9 cellular contexts compared by ENCODE assay signal in the genomic region with DNA sequence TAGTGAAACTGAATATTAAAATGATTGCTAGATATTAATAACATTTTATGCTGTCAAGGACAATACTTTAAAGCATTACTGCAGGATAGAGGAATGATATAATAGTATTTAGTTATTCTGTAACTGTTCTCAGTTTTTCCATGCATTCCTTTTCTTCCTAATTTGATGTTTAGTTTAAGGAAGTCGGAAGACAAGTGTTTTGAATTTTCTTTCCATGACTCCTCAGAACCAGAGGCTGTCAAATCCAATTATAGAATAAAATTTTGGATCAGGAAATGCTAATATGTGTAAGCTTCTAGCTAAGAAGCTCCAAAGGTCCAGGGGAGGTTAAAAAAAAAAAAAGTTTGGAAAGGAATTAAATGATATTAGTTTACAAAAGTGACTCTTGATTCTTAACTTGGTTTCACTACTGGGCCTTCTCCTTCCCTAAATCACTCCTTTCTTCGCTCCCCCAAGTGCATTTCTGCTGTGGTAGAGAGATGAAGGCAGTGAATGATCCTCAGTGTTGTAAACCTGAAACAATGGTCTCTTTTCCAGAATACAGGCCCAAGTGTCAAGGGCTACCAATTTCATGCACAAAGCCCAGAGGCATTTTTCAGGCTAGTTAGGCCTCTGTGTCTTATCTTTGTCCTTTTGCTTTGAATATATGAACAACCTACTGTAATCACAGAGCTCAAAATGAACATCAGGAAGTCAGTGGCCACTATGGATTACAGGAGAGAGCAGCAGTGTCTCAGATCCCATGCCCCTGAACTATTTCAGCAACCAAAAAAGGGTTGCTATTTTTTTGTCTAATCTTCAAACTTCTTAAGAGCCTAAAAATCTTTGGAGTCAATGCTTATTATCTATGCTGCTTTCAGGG. TPM values are rescaled to one million over a fixed set of nuclear protein-coding genes. Genes with fewer than 3 reads are reported as not detected.
DNase-seq lines count a peak whose midpoint lies in the region; ATAC-seq and TF ChIP-seq lines count a peak whose summit lies in the region.
"Had no signal": no experiment of that assay in that cellular context is flagged by ENCODE, and none has a peak within 500 bp of the region (broad histone marks: within the 10 kb centered on the region; RNA-seq: fewer than 3 reads in every experiment).

No MANE protein-coding gene starts in this region.

- DNase-seq in EH (ENCODE audit: low read depth) (peak; percentile 83), T-helper 17 cell (no peak), fibroblast of lung (ENCODE audit: low read depth in 2 of 2) (peak in 1 of 2 donors; percentile 56), gastrocnemius medialis (no peak), SW480 (ENCODE audit: low spot score) (no peak)
- DNase-seq: activated naive CD8-positive, alpha-beta T cell treated with anti-CD3 and anti-CD28 coated beads, Interleukin-2, amount 10 ng/mL, durations not matched to agents 7 days and 5 days had no signal

- no peak overlapping the region for H3K9ac ChIP-seq in fibroblast of lung (ENCODE audit: insufficient read depth, low read length)

- intact Hi-C loops in gastrocnemius medialis (cut with DNase I; ENCODE audit: low total_unique reads), result no loop called here

- peak overlapping the region; percentile 86 for H3K27ac Mint-ChIP-seq in T-helper 17 cell
- H3K27ac Mint-ChIP-seq: activated naive CD8-positive, alpha-beta T cell treated with anti-CD3 and anti-CD28 coated beads, Interleukin-2, amount 10 ng/mL, durations not matched to agents 7 days and 5 days had no signal

- H3K9me3 ChIP-seq in T-helper 17 cell (ENCODE audit: control insufficient read depth, low read length, poor library complexity, severe bottlenecking), result no peaks in the 10 kb centered on the region
- no peaks in the 10 kb centered on the region for H3K9me3 ChIP-seq in fibroblast of lung (ENCODE audit: control insufficient read depth, insufficient read depth, low read depth, low read length)
- no peaks in the 10 kb centered on the region for H3K9me3 ChIP-seq in gastrocnemius medialis

- H3K4me2 ChIP-seq in fibroblast of lung (ENCODE audit: extremely low read depth, insufficient read depth, low read length), result peak overlapping the region; percentile 44

- H3K79me2 ChIP-seq in fibroblast of lung (ENCODE audit: control insufficient read depth, insufficient read depth, low read length), result peaks cover 87% of the 10 kb centered on the region

- no peak overlapping the region for H2AFZ ChIP-seq in fibroblast of lung (ENCODE audit: low read length)

- TF ChIP-seq CTCF in fibroblast of lung (conservative IDR thresholded peaks at IDR 0.05 in 1 of 2, IDR thresholded peaks at IDR 0.05 in 1 of 2; ENCODE audit: low read depth in 1 of 2, low read length in 2 of 2) (no peak), gastrocnemius medialis (IDR thresholded peaks at IDR 0.05 in 4 of 5, conservative IDR thresholded peaks at IDR 0.05 in 1 of 5) (no peak)

- H3K27me3 ChIP-seq in fibroblast of lung (ENCODE audit: control insufficient read depth, insufficient read depth, low read length) (no peaks in the 10 kb centered on the region), gastrocnemius medialis (no peaks in the 10 kb centered on the region)

- no peak overlapping the region for H3K4me3 ChIP-seq in fibroblast of lung (replicated peaks in 1 of 4; ENCODE audit: control extremely low read depth in 1 of 4, insufficient read depth in 1 of 4, low read depth in 3 of 4, low read length in 4 of 4)
- H3K4me3 ChIP-seq in gastrocnemius medialis, result no peak overlapping the region

- no peak overlapping the region for H3K4me3 Mint-ChIP-seq in T-helper 17 cell
- H3K4me3 Mint-ChIP-seq: activated naive CD8-positive, alpha-beta T cell treated with anti-CD3 and anti-CD28 coated beads, Interleukin-2, amount 10 ng/mL, durations not matched to agents 7 days and 5 days had no signal

- H3K4me1 ChIP-seq in fibroblast of lung (ENCODE audit: control insufficient read depth, extremely low read depth, insufficient read depth, low read length) (peaks cover 20% of the 10 kb centered on the region), gastrocnemius medialis (peaks cover 41 to 43% of the 10 kb centered on the region in 2 donors)

- no peaks in the 10 kb centered on the region for H3K36me3 Mint-ChIP-seq in T-helper 17 cell (ENCODE audit: low read depth)

- in situ Hi-C loops in gastrocnemius medialis (cut with MboI; ENCODE audit: low sequenced_read_pairs in 4 of 4), result no loop called here

- no peaks in the 10 kb centered on the region for H4K20me1 ChIP-seq in fibroblast of lung (ENCODE audit: control insufficient read depth, extremely low read depth, insufficient read depth, low read length)

- no peaks in the 10 kb centered on the region for H3K27me3 Mint-ChIP-seq in T-helper 17 cell
- H3K27me3 Mint-ChIP-seq: activated naive CD8-positive, alpha-beta T cell treated with anti-CD3 and anti-CD28 coated beads, Interleukin-2, amount 10 ng/mL, durations not matched to agents 7 days and 5 days had no signal

- ATAC-seq in T-helper 17 cell (no peak), gastrocnemius medialis (no peak), GM21786 (IDR thresholded peaks at IDR 0.05; ENCODE audit: unreplicated experiment) (no peak), HG03469 (IDR thresholded peaks at IDR 0.05; ENCODE audit: unreplicated experiment) (no peak), HG03039 (IDR thresholded peaks at IDR 0.05; ENCODE audit: unreplicated experiment) (no peak)

- H3K36me3 ChIP-seq in fibroblast of lung (ENCODE audit: control insufficient read depth, insufficient read depth, low read length), result no peaks in the 10 kb centered on the region
- H3K36me3 ChIP-seq in gastrocnemius medialis, result no peaks in the 10 kb centered on the region

- TF ChIP-seq POLR2A in gastrocnemius medialis (IDR thresholded peaks at IDR 0.05), result no peak

- peaks cover 43% of the 10 kb centered on the region for H3K4me1 Mint-ChIP-seq in T-helper 17 cell

- H3K27ac ChIP-seq in fibroblast of lung (ENCODE audit: insufficient read depth, low read length) (peak overlapping the region; percentile 67), gastrocnemius medialis (peak overlapping the region in 3 of 4 donors; percentile 7 to 37 (median 23))

RNA-seq across cellular contexts. Expression of a gene that starts 6.2 kb away (rescaled TPM):
- 10 to 100 TPM; 44.6 to 48.1 TPM for total RNA-seq in T-helper 17 cell
- total RNA-seq in fibroblast of lung, result 50.1 and 62.1 TPM in 2 replicates
- polyA plus RNA-seq in fibroblast of lung, result 54.0 and 55.9 TPM in 2 replicates
- 35.0 and 36.9 TPM in 2 replicates for polyA plus RNA-seq in fibroblast of lung (2012)
- polyA minus RNA-seq in fibroblast of lung (ENCODE audit: low replicate concordance), result 0.85 and 2.8 TPM in 2 replicates
- total RNA-seq in gastrocnemius medialis, result 10 to 100 TPM in 2 of 4 donors, 1 to 10 TPM in 2; 8.0 to 18.4 (median 9.9) TPM

RNA-seq across cellular contexts. Expression of a gene that starts 15.5 kb away (rescaled TPM):
- total RNA-seq in T-helper 17 cell (under 1 TPM; 0.18 to 0.47 TPM), fibroblast of lung (0.77 and 0.99 TPM in 2 replicates), gastrocnemius medialis (under 1 TPM in 3 of 4 donors, not detected in 1; 0.49 to 0.58 (median 0.56) TPM)
- polyA plus RNA-seq in fibroblast of lung, result 0.08 and 0.59 TPM in 2 replicates
- polyA plus RNA-seq in fibroblast of lung (2012), result 0.05 TPM in 1 of 2 replicates, not detected in the other
- polyA minus RNA-seq in fibroblast of lung (ENCODE audit: low replicate concordance), result not detected in 2 replicates
